In genomic region chr17:57672205-57672632, GRCh38 we compare ENCODE assay signal across 7 cellular contexts.
DNase-seq lines count a peak whose midpoint lies in the region; TF ChIP-seq lines count a peak whose summit lies in the region.

No MANE protein-coding gene starts in this region.

- BruUV-seq in PC-9 (replicated peaks; lab: Mats Ljungman, UMichigan), result no TSS peak

- intact Hi-C loops in PC-9 (cut with micrococcal nuclease; ENCODE audit: unreplicated experiment), result loop anchor here (1.0 to 10.0 kb wide), 5 partner anchors 74 to 537 kb away; no protein-coding TSS in a partner anchor
- intact Hi-C loops in prostate gland (cut with DNase I), result loop anchor here (2.0 to 10.0 kb wide), 4 partner anchors 73 to 541 kb away; no protein-coding TSS in a partner anchor
- intact Hi-C loops in stomach (cut with DNase I; ENCODE audit: low total_unique reads), result no loop called here

- H3K9me3 ChIP-seq in PC-9 (ENCODE audit: insufficient read depth, low read depth), result no peaks in the 10 kb centered on the region
- H3K9me3 ChIP-seq in prostate gland, result no peaks in the 10 kb centered on the region
- no peaks in the 10 kb centered on the region for H3K9me3 ChIP-seq in stomach

- 30% methylated on average over 6 of the region's 6 CpGs for WGBS in prostate gland
- WGBS in stomach, 5 donors, result 65 to 68% (median 67%) methylated on average over 6 of the region's 6 CpGs

- no peak for TF ChIP-seq EP300 in stomach (IDR thresholded peaks at IDR 0.05)

- no peaks in the 10 kb centered on the region for H3F3A ChIP-seq in PC-9 (ENCODE audit: insufficient read depth, low read depth)

- H3K4me2 ChIP-seq in PC-9, result no peak overlapping the region

- H2AFZ ChIP-seq in PC-9, result no peak overlapping the region

- DNase-seq in H7 (peak; percentile 37), PC-9 (no peak), choroid plexus epithelial cell (ENCODE audit: low read depth) (peak; percentile 60), prostate gland (ENCODE audit: low spot score) (peak; percentile 21), GM19238 (ENCODE audit: insufficient read length, low spot score) (no peak), NCI-H1048 (lab: John Stamatoyannopoulos, UW) (no peak), stomach (no peak)

- H4K20me1 ChIP-seq in PC-9 (ENCODE audit: insufficient read depth), result no peaks in the 10 kb centered on the region

- TF ChIP-seq CTCF in PC-9 (conservative IDR thresholded peaks at IDR 0.05) (peak; percentile 31; the same call in 1 of the 2 replicates), choroid plexus epithelial cell (conservative IDR thresholded peaks at IDR 0.05; ENCODE audit: low read depth, low read length) (no peak), prostate gland (IDR thresholded peaks at IDR 0.05) (peak in 1 of 4 experiments; percentile 7), stomach (IDR thresholded peaks at IDR 0.05) (peak in 1 of 7 experiments; percentile 17)

- no peak overlapping the region for H3K4me3 ChIP-seq in H7 (ENCODE audit: insufficient read depth, low read depth, low read length)
- H3K4me3 ChIP-seq in PC-9, result no peak overlapping the region
- no peak overlapping the region for H3K4me3 ChIP-seq in choroid plexus epithelial cell (ENCODE audit: low read depth, low read length)
- H3K4me3 ChIP-seq in prostate gland, result no peak overlapping the region
- H3K4me3 ChIP-seq in stomach, result no peak overlapping the region

- POLR2A ChIA-PET in PC-9 (lab: Charles Lee; ENCODE audit: unreplicated experiment), result no interaction called here

- no peaks in the 10 kb centered on the region for H3K4me1 ChIP-seq in PC-9 (replicated peaks; ENCODE audit: insufficient read depth)
- no peaks in the 10 kb centered on the region for H3K4me1 ChIP-seq in prostate gland (replicated peaks)
- peaks cover 0 to 17% (median 5%) of the 10 kb centered on the region in 4 donors for H3K4me1 ChIP-seq in stomach

- H3K27ac ChIP-seq in PC-9 (no peak overlapping the region), prostate gland (peak overlapping the region in 1 of 2 donors; percentile 2), stomach (no peak overlapping the region)

- no peaks in the 10 kb centered on the region for H3K79me2 ChIP-seq in PC-9 (ENCODE audit: low read depth)

- no peaks in the 10 kb centered on the region for H3K9me2 ChIP-seq in PC-9 (ENCODE audit: insufficient read depth)

- TF ChIP-seq POLR2A in prostate gland (IDR thresholded peaks at IDR 0.05) (no peak), stomach (IDR thresholded peaks at IDR 0.05) (no peak)

- CTCF ChIA-PET in PC-9 (lab: Charles Lee), result interaction anchor here (0.6 to 1.1 kb wide), 7 partner anchors 19 to 446 kb away, joined by 3 to 23 read pairs (median 5); no protein-coding TSS in a partner anchor

- H3K27me3 ChIP-seq in H7 (ENCODE audit: control insufficient read depth, insufficient read depth, low read length), result no peaks in the 10 kb centered on the region
- peaks cover 3% of the 10 kb centered on the region; the same call in 1 of the 2 replicates for H3K27me3 ChIP-seq in PC-9 (ENCODE audit: insufficient read depth, low read depth)
- no peaks in the 10 kb centered on the region for H3K27me3 ChIP-seq in prostate gland (replicated peaks; ENCODE audit: insufficient read depth)
- H3K27me3 ChIP-seq in stomach, result no peaks in the 10 kb centered on the region

- no peaks in the 10 kb centered on the region for H3K36me3 ChIP-seq in H7 (replicated peaks; ENCODE audit: control insufficient read depth, insufficient read depth, low read length)
- no peaks in the 10 kb centered on the region for H3K36me3 ChIP-seq in PC-9 (ENCODE audit: low read depth)
- no peaks in the 10 kb centered on the region for H3K36me3 ChIP-seq in prostate gland
- H3K36me3 ChIP-seq in stomach, result peaks cover 0 to 26% (median 14%) of the 10 kb centered on the region in 4 donors

Comparison
In these comparisons a context has a peak if more than half of its experiments do, and no peak if none do; other contexts are left out.
1. DNase-seq: peak in H7 (single experiment), choroid plexus epithelial cell (single experiment) and prostate gland (single experiment); none in PC-9 (0 of 2), GM19238 (single experiment), NCI-H1048 (single experiment) and stomach (single experiment).